Comparison of ENCODE assay signal across 8 cellular contexts in the genomic region with DNA sequence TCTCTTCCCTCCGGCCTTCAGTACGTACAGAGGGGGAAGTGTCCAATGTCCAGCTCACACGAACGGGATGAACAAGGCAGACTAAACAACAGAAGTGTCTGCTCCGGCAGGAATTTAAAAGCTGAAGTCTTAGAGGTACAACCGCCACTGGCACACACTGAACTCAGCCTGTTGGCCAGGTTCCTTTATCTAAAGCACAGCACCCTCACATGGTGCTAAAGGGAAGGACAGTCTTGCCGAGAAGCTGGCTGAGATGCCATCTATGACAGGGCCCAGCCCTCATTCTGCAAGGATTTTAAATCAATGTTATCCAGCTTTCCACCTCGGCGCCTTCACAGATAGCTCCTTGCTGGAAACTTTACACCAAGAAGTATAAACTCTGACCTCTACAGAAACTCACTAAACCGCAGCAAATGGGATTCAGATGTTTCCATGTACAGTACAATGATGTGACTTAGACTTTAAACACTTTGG. TPM values are rescaled to one million over a fixed set of nuclear protein-coding genes. Genes with fewer than 3 reads are reported as not detected.
DNase-seq lines count a peak whose midpoint lies in the region; ATAC-seq and TF ChIP-seq lines count a peak whose summit lies in the region.

No MANE protein-coding gene starts in this region.

- ATAC-seq in body of pancreas (peak; percentile 42), GM18498 (IDR thresholded peaks at IDR 0.05; ENCODE audit: unreplicated experiment) (no peak), GM18858 (IDR thresholded peaks at IDR 0.05; ENCODE audit: unreplicated experiment) (no peak)

- WGBS in body of pancreas, 2 donors: 10 to 18% methylated on average over 10 of the region's 10 CpGs
- 29 to 39% (median 34%) methylated on average over 9 to 10 of the region's 10 CpGs for WGBS in spleen, 5 donors

- DNase-seq in G401 (ENCODE audit: low spot score): peak; percentile 51
- peak; percentile 87 for DNase-seq in Jurkat, Clone E6-1 (ENCODE audit: low read depth, low spot score)
- peak; percentile 68 for DNase-seq in SKM-1 treated with dmso at 0.1 percent for 144 hours (lab: John Stamatoyannopoulos, UW; ENCODE audit: unreplicated experiment)
- DNase-seq in body of pancreas: peak; percentile 76 to 83 (median 78)
- DNase-seq in spleen: no peak

- peaks cover 50% of the 10 kb centered on the region for H3K4me1 ChIP-seq in body of pancreas
- H3K4me1 ChIP-seq in iPS-20b (ENCODE audit: insufficient read depth, low read length): peaks cover 7% of the 10 kb centered on the region
- H3K4me1 ChIP-seq in spleen: peaks cover 0 to 52% (median 11%) of the 10 kb centered on the region in 6 donors

- H3K27ac ChIP-seq in body of pancreas (no peak overlapping the region), iPS-20b (ENCODE audit: low read length) (no peak overlapping the region), spleen (no peak overlapping the region)

- TF ChIP-seq POLR2A in body of pancreas (IDR thresholded peaks at IDR 0.05) (no peak), spleen (IDR thresholded peaks at IDR 0.05) (no peak)

- in situ Hi-C loops in G401 (cut with HindIII; ENCODE audit: low sequenced_read_pairs): no loop called here

- H3K9me3 ChIP-seq in body of pancreas: no peaks in the 10 kb centered on the region
- H3K9me3 ChIP-seq in iPS-20b (ENCODE audit: insufficient read depth, low read depth, low read length): no peaks in the 10 kb centered on the region
- H3K9me3 ChIP-seq in spleen: no peaks in the 10 kb centered on the region

- H3K36me3 ChIP-seq in body of pancreas (replicated peaks in 1 of 2; ENCODE audit: insufficient read depth in 1 of 2, low read depth in 2 of 2): no peaks in the 10 kb centered on the region
- H3K36me3 ChIP-seq in iPS-20b (ENCODE audit: insufficient read depth, low read depth, low read length): no peaks in the 10 kb centered on the region
- no peaks in the 10 kb centered on the region for H3K36me3 ChIP-seq in spleen

- H3K4me3 ChIP-seq in Jurkat, Clone E6-1 (ENCODE audit: low read length): peak overlapping the region; percentile 35
- no peak overlapping the region for H3K4me3 ChIP-seq in body of pancreas
- H3K4me3 ChIP-seq in iPS-20b (ENCODE audit: low read length): no peak overlapping the region; the same call in 1 of the 2 replicates
- H3K4me3 ChIP-seq in spleen: peak overlapping the region in 1 of 8 donors; percentile 25

- H3K9ac ChIP-seq in iPS-20b (ENCODE audit: low read depth, low read length): peak overlapping the region; percentile 4; the same call in 1 of the 2 replicates

- peak; percentile 60 to 88 (median 81) for TF ChIP-seq CTCF in body of pancreas (IDR thresholded peaks at IDR 0.05)
- peak; percentile 34 to 79 (median 66) for TF ChIP-seq CTCF in spleen (IDR thresholded peaks at IDR 0.05 in 8 of 11, conservative IDR thresholded peaks at IDR 0.05 in 3 of 11)

- intact Hi-C loops in body of pancreas (cut with DNase I): loop anchor here (5.0 to 10.0 kb wide), 2 partner anchors 134 to 407 kb away; no protein-coding TSS in a partner anchor
- intact Hi-C loops in spleen (cut with DNase I; ENCODE audit: low total_unique reads): loop anchor here (5.0 kb wide), 1 partner anchor 407 kb away; no protein-coding TSS in a partner anchor

- no peaks in the 10 kb centered on the region for H3K27me3 ChIP-seq in body of pancreas
- peaks cover 44% of the 10 kb centered on the region for H3K27me3 ChIP-seq in iPS-20b (ENCODE audit: insufficient read depth, low read length)
- peaks cover 0 to 85% (median 15%) of the 10 kb centered on the region in 7 donors for H3K27me3 ChIP-seq in spleen (replicated peaks in 1 of 7)

RNA-seq across cellular contexts. Expression of gene ADAMTS17, which starts 2.8 kb away (rescaled TPM):
- 1.3 TPM in 1 of 2 replicates, not detected in the other for total RNA-seq in G401 (2014; rRNA removed; shearing (Covaris generic))
- polyA plus RNA-seq in Jurkat, Clone E6-1 (2012; ENCODE audit: insufficient read depth, insufficient read length): 6.1 TPM
- total RNA-seq in body of pancreas (10 to 100 TPM; 24.6 to 26.0 TPM), spleen (10 to 100 TPM in 2 of 7 donors, 1 to 10 TPM in 5; 5.2 to 13.2 (median 8.5) TPM)
- polyA plus RNA-seq in spleen: under 1 TPM; 0.21 to 0.72 (median 0.51) TPM
